ENCODE assay signal across 8 cellular contexts in genomic region chr3:139677341-139678155, GRCh38. TPM values are rescaled to one million over a fixed set of nuclear protein-coding genes. Genes with fewer than 3 reads are reported as not detected.
DNase-seq lines count a peak whose midpoint lies in the region; ATAC-seq and TF ChIP-seq lines count a peak whose summit lies in the region.

Gene NMNAT3, minus strand, starts transcription at chr3:139677972. Its CDS starts 50,248 bp downstream, at chr3:139627724.

- H3K27ac ChIP-seq in CD4-positive, CD25-positive, alpha-beta regulatory T cell (ENCODE audit: insufficient read depth, low read length, poor library complexity, severe bottlenecking): no peak within 1 kb of the TSS
- no peak within 1 kb of the TSS for H3K27ac ChIP-seq in neural progenitor cell

- no peak for TF ChIP-seq CTCF in neural progenitor cell (IDR thresholded peaks at IDR 0.05)

- H3K36me3 ChIP-seq in CD4-positive, CD25-positive, alpha-beta regulatory T cell (ENCODE audit: control insufficient read depth, insufficient read depth, low read length): no peaks in the 10 kb centered on the region
- H3K36me3 ChIP-seq in neural progenitor cell: no peaks in the 10 kb centered on the region

- H3K9ac ChIP-seq in neural progenitor cell: no peak within 1 kb of the TSS

- peak within 1 kb of the TSS; percentile 41 for H3K4me3 ChIP-seq in CD4-positive, CD25-positive, alpha-beta regulatory T cell (ENCODE audit: low read depth, low read length)
- H3K4me3 ChIP-seq in neural progenitor cell: peak within 1 kb of the TSS; percentile 62

- peak; percentile 61 to 85 (median 71) for DNase-seq in CD4-positive, CD25-positive, alpha-beta regulatory T cell
- peak; percentile 64 for DNase-seq in HK-2 (ENCODE audit: unreplicated experiment)
- DNase-seq in OCI-M1 (lab: John Stamatoyannopoulos, UW): peak; percentile 92
- DNase-seq in activated effector memory CD4-positive, alpha-beta T cell treated with anti-CD3 and anti-CD28 coated beads, Interleukin-2, amount 50 U/mL, for 16 hours: peak; percentile 90
- peak; percentile 24 for DNase-seq in foreskin melanocyte
- DNase-seq in neural progenitor cell (ENCODE audit: low spot score): peak; percentile 92

- H3F3A ChIP-seq in neural progenitor cell (ENCODE audit: low read depth): peaks cover 11% of the 10 kb centered on the region

- peak within 1 kb of the TSS; percentile 89 for H2AFZ ChIP-seq in neural progenitor cell (replicated peaks)

- no peaks in the 10 kb centered on the region for H3K36me3 Mint-ChIP-seq in CD4-positive, CD25-positive, alpha-beta regulatory T cell
- H3K36me3 Mint-ChIP-seq in neural progenitor cell: no peaks in the 10 kb centered on the region
- no peaks in the 10 kb centered on the region for H3K36me3 Mint-ChIP-seq in stimulated activated naive CD8-positive, alpha-beta T cell treated with anti-CD3 and anti-CD28 coated beads, Interleukin-15, Interleukin-2, amounts not matched to agents 100 ng/mL and 50 ng/mL, for 24 hours (ENCODE audit: low read depth)

- peaks cover 0 to 1% (median 0%) of the 10 kb centered on the region in 7 donors for H3K9me3 Mint-ChIP-seq in CD4-positive, CD25-positive, alpha-beta regulatory T cell
- H3K9me3 Mint-ChIP-seq in neural progenitor cell: no peaks in the 10 kb centered on the region
- H3K9me3 Mint-ChIP-seq in stimulated activated naive CD8-positive, alpha-beta T cell treated with anti-CD3 and anti-CD28 coated beads, Interleukin-15, Interleukin-2, amounts not matched to agents 100 ng/mL and 50 ng/mL, for 24 hours: no peaks in the 10 kb centered on the region

- peak within 1 kb of the TSS in 2 of 3 donors; percentile 12 to 40 for H3K27ac Mint-ChIP-seq in CD4-positive, CD25-positive, alpha-beta regulatory T cell
- no peak within 1 kb of the TSS for H3K27ac Mint-ChIP-seq in neural progenitor cell
- peak within 1 kb of the TSS; percentile 51 for H3K27ac Mint-ChIP-seq in stimulated activated naive CD8-positive, alpha-beta T cell treated with anti-CD3 and anti-CD28 coated beads, Interleukin-15, Interleukin-2, amounts not matched to agents 100 ng/mL and 50 ng/mL, for 24 hours

- H3K79me2 ChIP-seq in neural progenitor cell (ENCODE audit: low read depth): no peaks in the 10 kb centered on the region

- peak within 1 kb of the TSS; percentile 55 to 84 (median 79) for H3K4me3 Mint-ChIP-seq in CD4-positive, CD25-positive, alpha-beta regulatory T cell
- peak within 1 kb of the TSS; percentile 70 for H3K4me3 Mint-ChIP-seq in neural progenitor cell
- peak within 1 kb of the TSS; percentile 84 for H3K4me3 Mint-ChIP-seq in stimulated activated naive CD8-positive, alpha-beta T cell treated with anti-CD3 and anti-CD28 coated beads, Interleukin-15, Interleukin-2, amounts not matched to agents 100 ng/mL and 50 ng/mL, for 24 hours

- H3K27me3 ChIP-seq in CD4-positive, CD25-positive, alpha-beta regulatory T cell (ENCODE audit: control insufficient read depth, insufficient read depth, low read length): peaks cover 6% of the 10 kb centered on the region
- H3K27me3 ChIP-seq in neural progenitor cell: peaks cover 24% of the 10 kb centered on the region

- H3K4me1 ChIP-seq in CD4-positive, CD25-positive, alpha-beta regulatory T cell (ENCODE audit: control insufficient read depth, insufficient read depth, low read length, poor library complexity, severe bottlenecking): peaks cover 7% of the 10 kb centered on the region
- peaks cover 29% of the 10 kb centered on the region for H3K4me1 ChIP-seq in neural progenitor cell

- peak; percentile 93 to 96 for ATAC-seq in CD4-positive, CD25-positive, alpha-beta regulatory T cell (ENCODE audit: low read depth in 2 of 2)
- ATAC-seq in GM19463 (IDR thresholded peaks at IDR 0.05; ENCODE audit: unreplicated experiment): peak; percentile 96

- H3K4me1 Mint-ChIP-seq in CD4-positive, CD25-positive, alpha-beta regulatory T cell: peaks cover 0 to 15% (median under 1%) of the 10 kb centered on the region in 4 donors
- peaks cover 30% of the 10 kb centered on the region for H3K4me1 Mint-ChIP-seq in neural progenitor cell
- H3K4me1 Mint-ChIP-seq in stimulated activated naive CD8-positive, alpha-beta T cell treated with anti-CD3 and anti-CD28 coated beads, Interleukin-15, Interleukin-2, amounts not matched to agents 100 ng/mL and 50 ng/mL, for 24 hours (ENCODE audit: low read depth): peaks cover 7% of the 10 kb centered on the region

- H3K4me2 ChIP-seq in neural progenitor cell: peak within 1 kb of the TSS; percentile 91

- no peaks in the 10 kb centered on the region for H4K20me1 ChIP-seq in neural progenitor cell (ENCODE audit: low read depth)

- no peaks in the 10 kb centered on the region for H3K9me3 ChIP-seq in CD4-positive, CD25-positive, alpha-beta regulatory T cell (ENCODE audit: control insufficient read depth in 2 of 2, low read length in 2 of 2)
- no peaks in the 10 kb centered on the region for H3K9me3 ChIP-seq in neural progenitor cell (ENCODE audit: low read depth)

- peaks cover 24% of the 10 kb centered on the region for H3K27me3 Mint-ChIP-seq in CD4-positive, CD25-positive, alpha-beta regulatory T cell
- peaks cover 14% of the 10 kb centered on the region for H3K27me3 Mint-ChIP-seq in neural progenitor cell (ENCODE audit: insufficient read depth, low read depth)
- H3K27me3 Mint-ChIP-seq in stimulated activated naive CD8-positive, alpha-beta T cell treated with anti-CD3 and anti-CD28 coated beads, Interleukin-15, Interleukin-2, amounts not matched to agents 100 ng/mL and 50 ng/mL, for 24 hours: peaks cover 4% of the 10 kb centered on the region

RNA-seq across cellular contexts. Expression of gene NMNAT3, which starts in this region (rescaled TPM):
- 1.5 TPM for total RNA-seq in CD4-positive, CD25-positive, alpha-beta regulatory T cell
- polyA plus RNA-seq in CD4-positive, CD25-positive, alpha-beta regulatory T cell: 1 to 10 TPM; 2.1 to 5.7 (median 3.1) TPM
- 0.87 and 0.95 TPM in 2 replicates for total RNA-seq in neural progenitor cell (ENCODE audit: low replicate concordance)

Comparison
In these comparisons a context has a peak if more than half of its experiments do, and no peak if none do; other contexts are left out.
1. Peak in DNase-seq, H3K4me3 ChIP-seq and H3K4me2 ChIP-seq in neural progenitor cell; RNA of the gene not detected or under 1 TPM.
2. DNase-seq: peak in every context shown above with its lines; median percentile 92 in OCI-M1; 92 in neural progenitor cell; 90 in activated effector memory CD4-positive, alpha-beta T cell treated with anti-CD3 and anti-CD28 coated beads, Interleukin-2, amount 50 U/mL, for 16 hours; 71 in CD4-positive, CD25-positive, alpha-beta regulatory T cell; 64 in HK-2; 24 in foreskin melanocyte.